Comparison of ENCODE assay signal across 24 cellular contexts in the genomic region with DNA sequence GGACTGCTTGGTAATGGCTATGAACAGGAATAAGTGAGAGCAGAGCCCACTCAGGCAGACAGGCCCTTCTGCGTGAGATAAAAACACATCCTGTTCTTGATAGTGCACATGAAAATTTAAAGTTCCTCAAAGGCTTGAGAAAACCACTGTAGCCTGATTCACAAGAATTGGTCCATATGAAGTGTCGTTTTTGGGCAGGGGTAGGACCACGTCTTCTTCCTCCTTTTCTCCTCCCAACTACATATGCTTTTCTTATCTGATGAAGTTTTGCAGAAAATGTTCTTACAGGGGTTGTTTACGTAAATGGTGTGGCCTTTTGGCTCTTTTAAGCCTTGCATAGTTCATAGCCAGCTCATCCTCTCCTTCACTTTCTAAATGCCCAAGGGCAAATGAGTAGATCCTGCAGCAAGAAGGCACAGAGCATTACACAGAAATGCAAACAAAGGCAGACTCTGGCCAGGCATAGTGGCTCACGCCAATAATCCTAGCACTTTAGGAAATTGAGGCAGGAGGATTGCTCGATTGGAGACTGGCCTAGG. TPM values are rescaled to one million over a fixed set of nuclear protein-coding genes. Genes with fewer than 3 reads are reported as not detected.
DNase-seq lines count a peak whose midpoint lies in the region; ATAC-seq and TF ChIP-seq lines count a peak whose summit lies in the region.
"Had no signal": no experiment of that assay in that cellular context is flagged by ENCODE, and none has a peak within 500 bp of the region (broad histone marks: within the 10 kb centered on the region; RNA-seq: fewer than 3 reads in every experiment).

No MANE protein-coding gene starts in this region.

- H3K27me3 Mint-ChIP-seq in effector memory CD8-positive, alpha-beta T cell = peaks cover 6% of the 10 kb centered on the region in 2 donors

- in situ Hi-C loops in brain microvascular endothelial cell (cut with HindIII; ENCODE audit: low pct_ligation_motif_present, low sequenced_read_pairs) = no loop called here

- no peaks in the 10 kb centered on the region for H3K36me3 Mint-ChIP-seq in effector memory CD8-positive, alpha-beta T cell (ENCODE audit: insufficient read depth)
- H3K36me3 Mint-ChIP-seq: activated naive CD4-positive, alpha-beta T cell treated with anti-CD3 and anti-CD28 coated beads, Interleukin-2, amount 50 U/mL, for 72 hours; immature natural killer cell had no signal

- H3K4me2 ChIP-seq in MM.1S (ENCODE audit: low read depth, low read length) = peak overlapping the region; percentile 27; the same call in 1 of the 2 replicates
- H3K4me2 ChIP-seq: PC-9 had no signal

- H3K27ac ChIP-seq in MM.1S (ENCODE audit: low read length) = no peak overlapping the region
- no peak overlapping the region for H3K27ac ChIP-seq in brain microvascular endothelial cell
- no peak overlapping the region for H3K27ac ChIP-seq in Peyer's patch
- H3K27ac ChIP-seq: breast epithelium, dorsolateral prefrontal cortex, PC-9 had no signal

- no peaks in the 10 kb centered on the region for H4K20me1 ChIP-seq in MM.1S (ENCODE audit: insufficient read depth, low read length)

- H3K4me3 ChIP-seq in MM.1S (ENCODE audit: low read length) (no peak overlapping the region), brain microvascular endothelial cell (ENCODE audit: low read depth, low read length) (no peak overlapping the region), Peyer's patch (no peak overlapping the region)
- H3K4me3 ChIP-seq: breast epithelium, dorsolateral prefrontal cortex, PC-9 had no signal

- TF ChIP-seq CTCF in MM.1S (IDR thresholded peaks at IDR 0.05; ENCODE audit: low read length) (no peak), brain microvascular endothelial cell (IDR thresholded peaks at IDR 0.05; ENCODE audit: low read depth, low read length, missing control alignments) (no peak), Peyer's patch (IDR thresholded peaks at IDR 0.05) (no peak)

- no peaks in the 10 kb centered on the region for H3K4me1 Mint-ChIP-seq in effector memory CD8-positive, alpha-beta T cell (ENCODE audit: low read depth in 2 of 2)
- H3K4me1 Mint-ChIP-seq: immature natural killer cell had no signal

- ATAC-seq in GM21381 (IDR thresholded peaks at IDR 0.05; ENCODE audit: unreplicated experiment) = no peak
- no peak for ATAC-seq in effector memory CD8-positive, alpha-beta T cell (replicated peaks)
- ATAC-seq: activated naive CD4-positive, alpha-beta T cell treated with anti-CD3 and anti-CD28 coated beads, Interleukin-2, amount 50 U/mL, for 72 hours had no signal

- H3K9me3 Mint-ChIP-seq in effector memory CD8-positive, alpha-beta T cell = no peaks in the 10 kb centered on the region
- H3K9me3 Mint-ChIP-seq: activated naive CD4-positive, alpha-beta T cell treated with anti-CD3 and anti-CD28 coated beads, Interleukin-2, amount 50 U/mL, for 72 hours; activated T-helper 1 cell treated with anti-CD3 and anti-CD28 coated beads, Interleukin-12 subunit alpha, Interleukin-12 subunit beta, Interleukin-2, Interleukin-4 antibody, amounts not matched to agents 30 ng/mL and 10 ng/mL and 1 ng/mL, durations not matched to agents 14 hours and 24 hours and 36 hours; CD4-positive, alpha-beta T cell had no signal

- no peak overlapping the region for H3K27ac Mint-ChIP-seq in effector memory CD8-positive, alpha-beta T cell
- H3K27ac Mint-ChIP-seq: activated naive CD4-positive, alpha-beta T cell treated with anti-CD3 and anti-CD28 coated beads, Interleukin-2, amount 50 U/mL, for 72 hours; activated T-helper 1 cell treated with anti-CD3 and anti-CD28 coated beads, Interleukin-12 subunit alpha, Interleukin-12 subunit beta, Interleukin-2, Interleukin-4 antibody, amounts not matched to agents 30 ng/mL and 10 ng/mL and 1 ng/mL, durations not matched to agents 14 hours and 24 hours and 36 hours; CD4-positive, alpha-beta T cell; immature natural killer cell had no signal

- H2AFZ ChIP-seq in MM.1S (ENCODE audit: low read length) = no peak overlapping the region; the same call in 1 of the 2 replicates
- H2AFZ ChIP-seq: PC-9 had no signal

- no peaks in the 10 kb centered on the region for H3K79me2 ChIP-seq in MM.1S (ENCODE audit: low read length)

- no peaks in the 10 kb centered on the region for H3K9me2 ChIP-seq in MM.1S (replicated peaks; ENCODE audit: insufficient read depth, low read length)

- no peak overlapping the region for H3K9ac ChIP-seq in MM.1S (ENCODE audit: low read length)

- H3K9me3 ChIP-seq in MM.1S (replicated peaks; ENCODE audit: insufficient read depth, low read length) (no peaks in the 10 kb centered on the region), Peyer's patch (no peaks in the 10 kb centered on the region)
- H3K9me3 ChIP-seq: breast epithelium had no signal

- H3K36me3 ChIP-seq in MM.1S (replicated peaks; ENCODE audit: insufficient read depth, low read length) (no peaks in the 10 kb centered on the region), brain microvascular endothelial cell (replicated peaks) (no peaks in the 10 kb centered on the region), Peyer's patch (no peaks in the 10 kb centered on the region)
- H3K36me3 ChIP-seq: breast epithelium had no signal

- H3F3A ChIP-seq in MM.1S (ENCODE audit: insufficient read depth, low read length) = no peaks in the 10 kb centered on the region

- no peak for TF ChIP-seq POLR2A in Peyer's patch (IDR thresholded peaks at IDR 0.05)

- no peaks in the 10 kb centered on the region for H3K4me1 ChIP-seq in MM.1S (ENCODE audit: low read length)
- H3K4me1 ChIP-seq in Peyer's patch = no peaks in the 10 kb centered on the region
- H3K4me1 ChIP-seq: breast epithelium had no signal

- H3K27me3 ChIP-seq in MM.1S (replicated peaks; ENCODE audit: insufficient read depth, low read length) (no peaks in the 10 kb centered on the region), brain microvascular endothelial cell (replicated peaks) (peaks cover 2% of the 10 kb centered on the region), Peyer's patch (no peaks in the 10 kb centered on the region)
- H3K27me3 ChIP-seq: breast epithelium, dorsolateral prefrontal cortex had no signal

- H3K4me3 Mint-ChIP-seq in effector memory CD8-positive, alpha-beta T cell = no peak overlapping the region
- H3K4me3 Mint-ChIP-seq: activated T-helper 1 cell treated with anti-CD3 and anti-CD28 coated beads, Interleukin-12 subunit alpha, Interleukin-12 subunit beta, Interleukin-2, Interleukin-4 antibody, amounts not matched to agents 30 ng/mL and 10 ng/mL and 1 ng/mL, durations not matched to agents 14 hours and 24 hours and 36 hours; CD4-positive, alpha-beta T cell; immature natural killer cell had no signal

- DNase-seq in ELF-1 (ENCODE audit: low read depth, low spot score) = peak; percentile 43
- DNase-seq in MM.1S = no peak
- DNase-seq in brain microvascular endothelial cell = peak; percentile 5
- peak; percentile 78 for DNase-seq in islet precursor cell
- no peak for DNase-seq in Peyer's patch
- DNase-seq in activated CD8-positive, alpha-beta memory T cell treated with anti-CD3 and anti-CD28 coated beads for 24 hours = no peak
- DNase-seq in effector memory CD8-positive, alpha-beta T cell = no peak
- DNase-seq: activated CD4-positive, alpha-beta T cell treated with anti-CD3 and anti-CD28 coated beads for 1 hour; CD4-positive, alpha-beta T cell; dorsolateral prefrontal cortex; erythroblast; head of caudate nucleus; immature natural killer cell; Kasumi-1; NCI-H146; NCI-H774; PC-9; stimulated activated CD4-positive, alpha-beta T cell treated with anti-CD3 and anti-CD28 coated beads, Interleukin-12 subunit alpha, Interleukin-12 subunit beta, amount 100 ng/mL, for 4 hours; stimulated activated CD8-positive, alpha-beta memory T cell treated with anti-CD3 and anti-CD28 coated beads, Interleukin-4, amount 100 ng/mL, for 48 hours; T-helper 9 cell had no signal

RNA-seq across cellular contexts. Expression of gene RNF6, which starts 53.8 kb away (rescaled TPM):
- 10 to 100 TPM; 16.5 to 27.5 (median 22.5) TPM for total RNA-seq in Peyer's patch

Comparison
In these comparisons a context has a peak if more than half of its experiments do, and no peak if none do; other contexts are left out.
1. DNase-seq: peak in ELF-1 (single experiment), brain microvascular endothelial cell (single experiment) and islet precursor cell (single experiment); none in MM.1S (single experiment), Peyer's patch (0 of 3), activated CD8-positive, alpha-beta memory T cell treated with anti-CD3 and anti-CD28 coated beads for 24 hours (single experiment) and effector memory CD8-positive, alpha-beta T cell (0 of 3).